Comparison of ENCODE assay signal across 17 cellular contexts in the genomic region with DNA sequence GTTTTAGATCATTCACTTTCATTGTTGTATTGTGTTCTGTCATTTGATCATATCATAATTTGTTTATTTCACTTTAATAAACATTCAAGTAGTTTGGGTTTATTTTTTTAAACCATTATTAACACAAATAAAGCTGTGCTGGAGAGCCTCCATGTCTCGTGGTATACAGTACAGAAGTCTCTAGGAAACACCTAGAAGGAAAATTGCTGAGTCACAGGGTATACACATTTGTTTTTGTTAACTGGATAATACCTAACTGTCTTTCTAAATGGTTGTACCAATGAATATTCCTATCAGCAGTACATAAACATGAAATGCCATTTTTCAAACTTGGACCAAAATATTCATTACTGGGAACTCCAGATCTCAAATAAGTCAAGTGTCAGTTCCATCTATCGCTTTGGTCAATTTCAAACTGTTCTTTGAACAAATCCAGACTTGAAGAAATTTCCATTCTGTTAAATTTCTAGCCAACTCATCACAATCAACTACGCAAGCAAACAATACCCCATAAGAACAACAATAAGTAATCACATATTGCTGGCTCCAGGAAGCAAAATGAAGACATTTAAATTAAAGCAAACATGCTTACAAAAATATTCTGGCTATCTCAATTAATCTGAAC.
DNase-seq lines count a peak whose midpoint lies in the region; ATAC-seq and TF ChIP-seq lines count a peak whose summit lies in the region.
"Had no signal": no experiment of that assay in that cellular context is flagged by ENCODE, and none has a peak within 500 bp of the region (broad histone marks: within the 10 kb centered on the region; RNA-seq: fewer than 3 reads in every experiment).

No MANE protein-coding gene starts in this region.

- peaks cover 4% of the 10 kb centered on the region; the same call in 1 of the 2 replicates for H3F3A ChIP-seq in DOHH2 (ENCODE audit: control insufficient read depth, insufficient read depth)

- no peaks in the 10 kb centered on the region for H3K27me3 ChIP-seq in DOHH2 (ENCODE audit: control insufficient read depth, low read length)
- H3K27me3 ChIP-seq: left lung had no signal

- ATAC-seq in left lobe of liver (peak; percentile 34), esophagus mucosa (no peak)
- ATAC-seq: left lung had no signal

- DNase-seq in OCI-M1 (lab: John Stamatoyannopoulos, UW) (peak; percentile 24), choroid plexus epithelial cell (ENCODE audit: low read depth) (peak; percentile 61), left lobe of liver (ENCODE audit: low spot score) (no peak), iPS-NIHi7 (ENCODE audit: extremely low spot score) (no peak), glomerular visceral epithelial cell (ENCODE audit: extremely low spot score) (no peak), ecto neural progenitor cell (ENCODE audit: low spot score) (no peak)
- DNase-seq: activated CD4-positive, alpha-beta T cell treated with anti-CD3 and anti-CD28 coated beads for 4 hours; activated naive CD4-positive, alpha-beta T cell treated with anti-CD3 and anti-CD28 coated beads, Interleukin-2, amount 50 U/mL, for 16 hours; hippocampal formation; Karpas-422; left lung; NCI-H1417 treated with DMSO at 0.1 percent for 48 hours; NCI-H345 had no signal

- H3K4me2 ChIP-seq in DOHH2 (ENCODE audit: low read length) = peak overlapping the region; percentile 15; the same call in 1 of the 2 replicates

- no peaks in the 10 kb centered on the region for H3K9me3 ChIP-seq in DOHH2 (ENCODE audit: control insufficient read depth, insufficient read depth, low read length)
- H3K9me3 ChIP-seq: left lung had no signal

- TF ChIP-seq CTCF in DOHH2 (IDR thresholded peaks at IDR 0.05; ENCODE audit: low read depth, low read length, poor library complexity, severe bottlenecking) (no peak), choroid plexus epithelial cell (conservative IDR thresholded peaks at IDR 0.05; ENCODE audit: low read depth, low read length) (no peak)

- H3K27ac ChIP-seq in DOHH2 (ENCODE audit: low read depth, low read length) = no peak overlapping the region
- H3K27ac ChIP-seq: epithelial cell of prostate, HL-60, left lung had no signal

- peaks cover 22% of the 10 kb centered on the region for H3K4me1 ChIP-seq in DOHH2 (ENCODE audit: control insufficient read depth, low read length)

- H4K20me1 ChIP-seq in DOHH2 (ENCODE audit: control insufficient read depth, insufficient read depth, low read depth, low read length) = no peaks in the 10 kb centered on the region

- no peaks in the 10 kb centered on the region for H3K36me3 ChIP-seq in DOHH2 (ENCODE audit: control insufficient read depth, low read length)
- H3K36me3 ChIP-seq: left lung had no signal

- H3K4me3 ChIP-seq in DOHH2 (ENCODE audit: low read length) (no peak overlapping the region), choroid plexus epithelial cell (ENCODE audit: low read depth, low read length) (no peak overlapping the region)
- H3K4me3 ChIP-seq: left lung had no signal

- H3K9me2 ChIP-seq in DOHH2 (replicated peaks; ENCODE audit: control insufficient read depth, low read length) = no peaks in the 10 kb centered on the region

- no peaks in the 10 kb centered on the region for H3K79me2 ChIP-seq in DOHH2 (ENCODE audit: control insufficient read depth, low read length)

Comparison
In these comparisons a context has a peak if more than half of its experiments do, and no peak if none do; other contexts are left out.
1. DNase-seq: peak in OCI-M1 (single experiment) and choroid plexus epithelial cell (single experiment); none in left lobe of liver (single experiment), iPS-NIHi7 (single experiment), glomerular visceral epithelial cell (single experiment) and ecto neural progenitor cell (single experiment).